Comparison of ENCODE assay signal across 12 cellular contexts in the genomic region with DNA sequence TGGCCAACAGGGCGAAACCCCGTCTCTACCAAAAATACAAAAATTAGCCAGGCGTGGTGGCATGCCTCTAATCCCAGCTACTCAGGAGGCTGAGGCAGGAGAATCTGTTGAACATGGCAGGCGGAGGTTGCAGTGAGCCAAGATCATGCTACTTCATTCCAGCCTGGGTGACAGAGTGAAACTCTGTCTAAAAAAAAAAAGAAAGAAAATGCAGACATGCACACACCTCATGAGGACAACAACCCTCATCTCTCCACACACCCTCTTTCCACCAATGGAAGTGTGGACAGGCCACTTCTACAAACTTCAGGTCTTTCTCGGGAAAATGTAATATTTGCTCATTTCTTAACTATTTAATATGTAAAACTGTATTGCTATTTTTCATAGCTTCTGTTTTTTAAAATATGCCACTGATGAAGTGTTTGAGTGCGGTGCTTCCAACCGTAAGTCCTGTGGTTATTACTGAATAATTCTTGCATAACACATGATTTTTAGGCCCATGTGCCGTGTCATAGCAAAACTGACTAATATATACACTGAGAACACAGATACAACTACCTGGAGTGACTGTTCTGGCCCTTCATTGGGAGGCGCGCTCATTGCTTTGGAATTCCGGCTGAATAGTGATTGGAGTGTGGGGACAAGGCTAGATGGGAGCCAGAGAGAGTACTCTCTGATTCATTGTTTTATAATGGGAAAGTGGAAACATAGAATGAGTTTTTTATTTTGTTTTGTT. TPM values are rescaled to one million over a fixed set of nuclear protein-coding genes. Genes with fewer than 3 reads are reported as not detected.
A peak's percentile ranks its signal among the peaks of the same experiment; 100 is the strongest.
DNase-seq lines count a peak whose midpoint lies in the region; ATAC-seq, FAIRE-seq and TF ChIP-seq lines count a peak whose summit lies in the region.
"Had no signal": no experiment of that assay in that cellular context is flagged by ENCODE, and none has a peak within 500 bp of the region (broad histone marks: within the 10 kb centered on the region; RNA-seq: fewer than 3 reads in every experiment).

No MANE protein-coding gene starts in this region.

- H3K27ac Mint-ChIP-seq in MCF 10A (ENCODE audit: low read depth, unreplicated experiment) (no peak overlapping the region), activated B cell treated with CpG ODN at 0.5 μM for 24 hours (peak overlapping the region; percentile 92), CD14-positive monocyte (no peak overlapping the region)
- no peak overlapping the region for H3K27ac Mint-ChIP-seq in CD8-positive, alpha-beta memory T cell
- H3K27ac Mint-ChIP-seq: activated naive CD8-positive, alpha-beta T cell treated with anti-CD3 and anti-CD28 coated beads for 36 hours had no signal

- H3K4me3 ChIP-seq in breast epithelium (no peak overlapping the region), small intestine (ENCODE audit: low read depth in 1 of 2, low read length in 2 of 2) (no peak overlapping the region)
- no peak overlapping the region for H3K4me3 ChIP-seq in CD8-positive, alpha-beta memory T cell (ENCODE audit: low read length)

- TF ChIP-seq CTCF in MCF 10A (IDR thresholded peaks at IDR 0.05; ENCODE audit: unreplicated experiment) (no peak), breast epithelium (IDR thresholded peaks at IDR 0.05) (no peak), activated B cell treated with CpG ODN at 0.5 μM for 24 hours (IDR thresholded peaks at IDR 0.05) (no peak), CD14-positive monocyte (IDR thresholded peaks at IDR 0.05) (no peak)

- H3K9me3 Mint-ChIP-seq in MCF 10A (ENCODE audit: unreplicated experiment) (no peaks in the 10 kb centered on the region), activated B cell treated with CpG ODN at 0.5 μM for 24 hours (peaks cover 3% of the 10 kb centered on the region), CD14-positive monocyte (peaks cover 0 to under 1% (median 0%) of the 10 kb centered on the region in 7 donors)
- no peaks in the 10 kb centered on the region for H3K9me3 Mint-ChIP-seq in CD8-positive, alpha-beta memory T cell

- BruUV-seq in MCF 10A (replicated peaks; lab: Mats Ljungman, UMichigan) = no TSS peak

- H3K4me1 Mint-ChIP-seq in MCF 10A (ENCODE audit: insufficient read depth, unreplicated experiment) = peaks cover 5% of the 10 kb centered on the region
- H3K4me1 Mint-ChIP-seq in activated B cell treated with CpG ODN at 0.5 μM for 24 hours = peaks cover 57% of the 10 kb centered on the region
- no peaks in the 10 kb centered on the region for H3K4me1 Mint-ChIP-seq in CD8-positive, alpha-beta memory T cell
- H3K4me1 Mint-ChIP-seq in CD14-positive monocyte = peaks cover 13% of the 10 kb centered on the region

- no peaks in the 10 kb centered on the region for H3K27me3 Mint-ChIP-seq in MCF 10A (ENCODE audit: insufficient read depth, unreplicated experiment)
- H3K27me3 Mint-ChIP-seq in activated B cell treated with CpG ODN at 0.5 μM for 24 hours = no peaks in the 10 kb centered on the region
- peaks cover 0 to 31% of the 10 kb centered on the region in 2 donors for H3K27me3 Mint-ChIP-seq in CD8-positive, alpha-beta memory T cell
- peaks cover 0 to 1% (median under 1%) of the 10 kb centered on the region in 3 donors for H3K27me3 Mint-ChIP-seq in CD14-positive monocyte (ENCODE audit: low read depth in 3 of 3)

- 87 to 94% (median 89%) methylated on average over 11 of the region's 11 CpGs for WGBS in small intestine, 3 donors

- CTCF ChIA-PET in MCF 10A (lab: Yijun Ruan, JAX) (interaction anchor here (0.6 kb wide), 3 partner anchors 21 to 231 kb away, joined by 3 read pairs; no protein-coding TSS in a partner anchor), activated B cell treated with CpG ODN at 0.5 μM for 24 hours (lab: Charles Lee) (interaction anchor here (0.9 to 1.8 kb wide), 3 partner anchors 10 to 34 kb away, joined by 3 to 13 read pairs (median 5); a partner anchor contains a TSS)
- CTCF ChIA-PET in CD8-positive, alpha-beta memory T cell (lab: Charles Lee) = no interaction called here

- DNase-seq in MCF 10A (ENCODE audit: unreplicated experiment) (peak; percentile 67), breast epithelium (ENCODE audit: low spot score in 2 of 2) (no peak), activated B cell treated with CpG ODN at 0.5 μM for 24 hours (no peak), small intestine (no peak), CD14-positive monocyte (ENCODE audit: low spot score) (no peak)
- no peak for DNase-seq in CD8-positive, alpha-beta memory T cell
- DNase-seq in activated CD4-positive, alpha-beta T cell treated with anti-CD3 and anti-CD28 coated beads for 48 hours = no peak
- DNase-seq: activated naive CD8-positive, alpha-beta T cell treated with anti-CD3 and anti-CD28 coated beads for 36 hours; NCI-H524 had no signal

- TF ChIP-seq POLR2A in breast epithelium (IDR thresholded peaks at IDR 0.05) = no peak

- no peaks in the 10 kb centered on the region for H3K36me3 Mint-ChIP-seq in MCF 10A (ENCODE audit: insufficient read depth, unreplicated experiment)
- H3K36me3 Mint-ChIP-seq in activated B cell treated with CpG ODN at 0.5 μM for 24 hours (ENCODE audit: low read depth) = no peaks in the 10 kb centered on the region
- H3K36me3 Mint-ChIP-seq in CD8-positive, alpha-beta memory T cell = no peaks in the 10 kb centered on the region
- no peaks in the 10 kb centered on the region for H3K36me3 Mint-ChIP-seq in CD14-positive monocyte
- H3K36me3 Mint-ChIP-seq: activated naive CD8-positive, alpha-beta T cell treated with anti-CD3 and anti-CD28 coated beads for 36 hours had no signal

- POLR2A ChIA-PET in MCF 10A (lab: Yijun Ruan, JAX) = interaction anchor here (1.0 to 1.5 kb wide), 2 partner anchors 13 to 74 kb away, joined by 4 to 6 read pairs; a partner anchor contains a TSS
- POLR2A ChIA-PET in activated B cell treated with CpG ODN at 0.5 μM for 24 hours (lab: Charles Lee) = interaction anchor here (0.6 to 4.3 kb wide), 21 partner anchors 11 to 510 kb away, joined by 3 to 28 read pairs (median 6); a partner anchor contains a TSS
- POLR2A ChIA-PET in CD8-positive, alpha-beta memory T cell (lab: Charles Lee) = no interaction called here

- no peaks in the 10 kb centered on the region for H3K27me3 ChIP-seq in breast epithelium
- no peaks in the 10 kb centered on the region for H3K27me3 ChIP-seq in CD8-positive, alpha-beta memory T cell (ENCODE audit: insufficient read depth, low read length, poor library complexity, severe bottlenecking)
- no peaks in the 10 kb centered on the region for H3K27me3 ChIP-seq in small intestine (ENCODE audit: control insufficient read depth in 2 of 2, insufficient read depth in 2 of 2, low read length in 2 of 2)

- ATAC-seq in HG03060 (IDR thresholded peaks at IDR 0.05; ENCODE audit: low read depth, unreplicated experiment) = peak; percentile 94
- peak; percentile 95 for ATAC-seq in activated B cell treated with CpG ODN at 0.5 μM for 24 hours (ENCODE audit: low read depth)

- H3K4me3 Mint-ChIP-seq in MCF 10A (ENCODE audit: unreplicated experiment) = no peak overlapping the region
- peak overlapping the region; percentile 67 for H3K4me3 Mint-ChIP-seq in activated B cell treated with CpG ODN at 0.5 μM for 24 hours
- H3K4me3 Mint-ChIP-seq in CD8-positive, alpha-beta memory T cell = no peak overlapping the region
- H3K4me3 Mint-ChIP-seq in CD14-positive monocyte = no peak overlapping the region
- H3K4me3 Mint-ChIP-seq: activated naive CD8-positive, alpha-beta T cell treated with anti-CD3 and anti-CD28 coated beads for 36 hours had no signal

- no peak for FAIRE-seq in small intestine (lab: Jason Lieb, UNC)

- intact Hi-C loops in MCF 10A (cut with micrococcal nuclease) (no loop called here), breast epithelium (cut with DNase I; ENCODE audit: low total_unique reads) (no loop called here), activated B cell treated with CpG ODN at 0.5 μM for 24 hours (cut with micrococcal nuclease) (loop anchor here (1.0 to 2.0 kb wide), 6 partner anchors 10 to 510 kb away; a partner anchor contains a TSS), CD14-positive monocyte (cut with micrococcal nuclease) (no loop called here)

- H3K9me3 ChIP-seq in breast epithelium = no peaks in the 10 kb centered on the region
- H3K9me3 ChIP-seq in CD8-positive, alpha-beta memory T cell (ENCODE audit: low read length) = no peaks in the 10 kb centered on the region
- H3K9me3 ChIP-seq in small intestine (ENCODE audit: control insufficient read depth, low read depth) = no peaks in the 10 kb centered on the region

- H3K27ac ChIP-seq in breast epithelium (no peak overlapping the region), small intestine (ENCODE audit: low read depth in 1 of 2, low read length in 1 of 2) (no peak overlapping the region)
- H3K27ac ChIP-seq in CD8-positive, alpha-beta memory T cell (ENCODE audit: low read depth, low read length) = no peak overlapping the region
- H3K27ac ChIP-seq: 22Rv1 had no signal

- no peaks in the 10 kb centered on the region for H3K36me3 ChIP-seq in breast epithelium
- H3K36me3 ChIP-seq in CD8-positive, alpha-beta memory T cell (ENCODE audit: insufficient read depth, low read length) = no peaks in the 10 kb centered on the region
- no peaks in the 10 kb centered on the region for H3K36me3 ChIP-seq in small intestine (ENCODE audit: control insufficient read depth in 2 of 2, insufficient read depth in 2 of 2, low read length in 2 of 2)

- H3K4me1 ChIP-seq in breast epithelium = no peaks in the 10 kb centered on the region
- no peaks in the 10 kb centered on the region for H3K4me1 ChIP-seq in CD8-positive, alpha-beta memory T cell (ENCODE audit: insufficient read depth, low read length)
- H3K4me1 ChIP-seq in small intestine (ENCODE audit: control insufficient read depth in 2 of 2, insufficient read depth in 1 of 2, low read depth in 1 of 2, low read length in 1 of 2) = no peaks in the 10 kb centered on the region

RNA-seq across cellular contexts. Expression of a gene that starts 23.1 kb away (rescaled TPM):
- total RNA-seq in MCF 10A (2022) (not detected in 2 replicates), breast epithelium (1 to 10 TPM in 1 of 3 donors, under 1 TPM in 1, not detected in 1; 0.29 to 7.5 TPM), activated B cell treated with CpG ODN at 0.5 μM for 24 hours (not detected in 2 replicates)
- total RNA-seq in CD8-positive, alpha-beta memory T cell = not detected
- polyA plus RNA-seq in CD8-positive, alpha-beta memory T cell = not detected
- polyA plus RNA-seq in small intestine (10 to 100 TPM in 1 of 3 donors, 1 to 10 TPM in 2; 6.8 to 26.4 (median 9.5) TPM), CD14-positive monocyte (not detected)
- total RNA-seq: activated naive CD8-positive, alpha-beta T cell treated with anti-CD3 and anti-CD28 coated beads for 36 hours; urinary bladder had no signal
- polyA plus RNA-seq: urinary bladder had no signal

RNA-seq across cellular contexts. Expression of a gene that starts 33.9 kb away (rescaled TPM):
- total RNA-seq in MCF 10A (2022) (not detected in 2 replicates), breast epithelium (1 to 10 TPM; 1.0 to 6.4 (median 4.9) TPM), activated B cell treated with CpG ODN at 0.5 μM for 24 hours (4.2 and 5.7 TPM in 2 replicates)
- 1 to 10 TPM; 2.4 to 2.5 TPM for total RNA-seq in CD8-positive, alpha-beta memory T cell
- polyA plus RNA-seq in CD8-positive, alpha-beta memory T cell = 0.33 TPM
- polyA plus RNA-seq in small intestine (1 to 10 TPM in 1 of 3 donors, under 1 TPM in 1, not detected in 1; 0.94 to 2.2 TPM), CD14-positive monocyte (under 1 TPM; 0.25 to 0.61 TPM)

RNA-seq across cellular contexts. Expression of a gene that starts 34.0 kb away (rescaled TPM):
- total RNA-seq in MCF 10A (2022) (not detected in 2 replicates), breast epithelium (under 1 TPM in 1 of 3 donors, not detected in 2; 0.15 TPM), activated B cell treated with CpG ODN at 0.5 μM for 24 hours (0.29 and 0.40 TPM in 2 replicates)
- under 1 TPM; 0.15 to 0.20 TPM for total RNA-seq in CD8-positive, alpha-beta memory T cell
- not detected for polyA plus RNA-seq in CD8-positive, alpha-beta memory T cell
- polyA plus RNA-seq in small intestine (not detected), CD14-positive monocyte (not detected)
- total RNA-seq: urinary bladder had no signal
- polyA plus RNA-seq: urinary bladder had no signal
